ENCODE assay signal across 8 cellular contexts in genomic region chr1:3624194-3625136, GRCh38. TPM values are rescaled to one million over a fixed set of nuclear protein-coding genes. Genes with fewer than 3 reads are reported as not detected.
DNase-seq lines count a peak whose midpoint lies in the region; ATAC-seq and TF ChIP-seq lines count a peak whose summit lies in the region.

TSS of gene TPRG1L (plus strand) at chr1:3625015. CDS start at chr1:3625073, 58 bp downstream.

- H3K4me3 Mint-ChIP-seq in Calu3 (ENCODE audit: low read depth, unreplicated experiment) (peak within 1 kb of the TSS; percentile 85), mesothelial cell of epicardium (peak within 1 kb of the TSS; percentile 92)

- peaks cover 27% of the 10 kb centered on the region for H3K36me3 Mint-ChIP-seq in Calu3 (ENCODE audit: insufficient read depth, unreplicated experiment)
- peaks cover 9% of the 10 kb centered on the region for H3K36me3 Mint-ChIP-seq in mesothelial cell of epicardium

- no peaks in the 10 kb centered on the region for H3K27me3 Mint-ChIP-seq in Calu3 (ENCODE audit: unreplicated experiment)
- H3K27me3 Mint-ChIP-seq in mesothelial cell of epicardium (ENCODE audit: low read depth): peaks cover 4% of the 10 kb centered on the region

- no peaks in the 10 kb centered on the region for H3K9me3 Mint-ChIP-seq in Calu3 (ENCODE audit: low read depth, unreplicated experiment)
- H3K9me3 Mint-ChIP-seq in mesothelial cell of epicardium: no peaks in the 10 kb centered on the region

- DNase-seq in Calu3 (peak; percentile 96), mesothelial cell of epicardium (ENCODE audit: low spot score in 2 of 2, unreplicated experiment in 2 of 2) (peak; percentile 97 to 99)
- peak; percentile 98 for DNase-seq in activated CD8-positive, alpha-beta memory T cell treated with anti-CD3 and anti-CD28 coated beads, Interleukin-2, amount 50 U/mL, for 4 hours
- DNase-seq in stimulated activated CD8-positive, alpha-beta memory T cell treated with anti-CD3 and anti-CD28 coated beads, Interleukin-15, amount 100 ng/mL, for 4 hours (ENCODE audit: low read depth in 2 of 2): peak; percentile 94 to 97

- 0 out of 2 replicates have a peak, but pooled peaks cover 3% of the 10 kb centered on the region for H3F3A ChIP-seq in OCI-LY1 (ENCODE audit: insufficient read depth, low read length)

- peak within 1 kb of the TSS; percentile 34 for H3K27ac Mint-ChIP-seq in Calu3 (ENCODE audit: unreplicated experiment)
- peak within 1 kb of the TSS; percentile 88 for H3K27ac Mint-ChIP-seq in mesothelial cell of epicardium

- peak within 1 kb of the TSS; percentile 39; the same call in 1 of the 2 replicates for H2AFZ ChIP-seq in OCI-LY1 (ENCODE audit: low read length)

- H3K4me3 ChIP-seq in HUES6 (ENCODE audit: low read depth, low read length) (peak within 1 kb of the TSS; percentile 94), OCI-LY1 (ENCODE audit: low read depth, low read length, poor library complexity, severe bottlenecking) (peak within 1 kb of the TSS; percentile 87)

- H3K4me2 ChIP-seq in OCI-LY1 (ENCODE audit: low read length): peak within 1 kb of the TSS; percentile 92

- no TSS peak for BruUV-seq in Calu3 (replicated peaks; lab: Mats Ljungman, UMichigan)

- H3K79me2 ChIP-seq in OCI-LY1 (ENCODE audit: insufficient read depth, low read length): no peaks in the 10 kb centered on the region

- TF ChIP-seq CTCF in Calu3 (IDR thresholded peaks at IDR 0.05; ENCODE audit: unreplicated experiment) (no peak), OCI-LY1 (IDR thresholded peaks at IDR 0.05; ENCODE audit: low read length) (no peak), mesothelial cell of epicardium (IDR thresholded peaks at IDR 0.05; ENCODE audit: unreplicated experiment) (no peak)

- peak within 1 kb of the TSS; percentile 72 for H3K9ac ChIP-seq in HUES6 (ENCODE audit: low read length)
- peak within 1 kb of the TSS; percentile 76 for H3K9ac ChIP-seq in OCI-LY1 (ENCODE audit: low read length)

- H3K4me1 ChIP-seq in HUES6 (ENCODE audit: control insufficient read depth, insufficient read depth, low read length): peaks cover 8% of the 10 kb centered on the region; the same call in 1 of the 2 replicates
- H3K4me1 ChIP-seq in OCI-LY1 (ENCODE audit: insufficient read depth, low read length, severe bottlenecking): peaks cover 23% of the 10 kb centered on the region

- in situ Hi-C loops in endometrial microvascular endothelial cells (cut with HindIII; ENCODE audit: inconsistent ontology term, low pct_unique_long_range_greater_than_20kb, low sequenced_read_pairs): no loop called here

- peak; percentile 84 for ATAC-seq in GM21447 (IDR thresholded peaks at IDR 0.05; ENCODE audit: unreplicated experiment)

- H3K27ac ChIP-seq in HUES6 (ENCODE audit: low read depth, low read length) (no peak within 1 kb of the TSS), OCI-LY1 (ENCODE audit: low read depth, low read length, poor library complexity, severe bottlenecking) (no peak within 1 kb of the TSS)

- no peaks in the 10 kb centered on the region for H3K9me3 ChIP-seq in HUES6 (ENCODE audit: control insufficient read depth, insufficient read depth, low read depth, low read length)
- no peaks in the 10 kb centered on the region for H3K9me3 ChIP-seq in OCI-LY1 (ENCODE audit: low read length)

- H3K4me1 Mint-ChIP-seq in Calu3 (ENCODE audit: low read depth, unreplicated experiment) (peaks cover 14% of the 10 kb centered on the region), mesothelial cell of epicardium (peaks cover 23% of the 10 kb centered on the region)

- no peaks in the 10 kb centered on the region for H4K20me1 ChIP-seq in OCI-LY1 (ENCODE audit: insufficient read depth, low read length)

- H3K27me3 ChIP-seq in HUES6 (ENCODE audit: control insufficient read depth, insufficient read depth, low read length) (peaks cover 15% of the 10 kb centered on the region; the same call in 1 of the 2 replicates), OCI-LY1 (ENCODE audit: insufficient read depth, low read length) (no peaks in the 10 kb centered on the region; the same call in 1 of the 2 replicates)

- intact Hi-C loops in Calu3 (cut with micrococcal nuclease; ENCODE audit: unreplicated experiment): no loop called here

- H3K36me3 ChIP-seq in HUES6 (ENCODE audit: control insufficient read depth, insufficient read depth, low read length) (peaks cover 23% of the 10 kb centered on the region), OCI-LY1 (ENCODE audit: insufficient read depth, low read length) (peaks cover 21% of the 10 kb centered on the region; the same call in 1 of the 2 replicates)

- no peaks in the 10 kb centered on the region for H3K9me2 ChIP-seq in OCI-LY1 (ENCODE audit: low read depth, low read length)

- CTCF ChIA-PET in Calu3 (lab: Charles Lee): no interaction called here

RNA-seq across cellular contexts. Expression of gene TPRG1L, which starts in this region (rescaled TPM):
- 22.5 and 27.3 TPM in 2 replicates for total RNA-seq in Calu3 (2022)
- 35.4 TPM for total RNA-seq in endometrial microvascular endothelial cells (ENCODE audit: inconsistent ontology term)
- 15.1 to 15.9 TPM (median 15.7 TPM) in 3 replicates for total RNA-seq in mesothelial cell of epicardium
